In genomic region chr9:90842984-90843383, GRCh38 we compare ENCODE assay signal across 2 cellular contexts.
TF ChIP-seq lines count a peak whose summit lies in the region.

No MANE protein-coding gene starts in this region.

TF ChIP-seq in IMR-90, 13 proteins besides CTCF, POLR2A, EP300 and RAD21 (continued from another document):
- TF ChIP-seq ELK1 (IDR thresholded peaks at IDR 0.05; ENCODE audit: borderline replicate concordance, low read depth, low read length) (no peak), RFX5 (IDR thresholded peaks at IDR 0.05; ENCODE audit: low read depth, low read length) (no peak), SMC3 (IDR thresholded peaks at IDR 0.05; ENCODE audit: low read depth, low read length) (no peak), MAFK (IDR thresholded peaks at IDR 0.05; ENCODE audit: low read depth, low read length) (no peak), CHD1 (IDR thresholded peaks at IDR 0.05; ENCODE audit: low read depth, low read length) (no peak), BHLHE40 (IDR thresholded peaks at IDR 0.05; ENCODE audit: low read depth, low read length) (no peak), RCOR1 (IDR thresholded peaks at IDR 0.05; ENCODE audit: insufficient replicate concordance, low read length) (no peak), MAZ (IDR thresholded peaks at IDR 0.05; ENCODE audit: borderline replicate concordance, low read depth, low read length) (no peak), MXI1 (IDR thresholded peaks at IDR 0.05; ENCODE audit: borderline replicate concordance, low read depth, low read length) (no peak)
- TF ChIP-seq, protein P1, sequence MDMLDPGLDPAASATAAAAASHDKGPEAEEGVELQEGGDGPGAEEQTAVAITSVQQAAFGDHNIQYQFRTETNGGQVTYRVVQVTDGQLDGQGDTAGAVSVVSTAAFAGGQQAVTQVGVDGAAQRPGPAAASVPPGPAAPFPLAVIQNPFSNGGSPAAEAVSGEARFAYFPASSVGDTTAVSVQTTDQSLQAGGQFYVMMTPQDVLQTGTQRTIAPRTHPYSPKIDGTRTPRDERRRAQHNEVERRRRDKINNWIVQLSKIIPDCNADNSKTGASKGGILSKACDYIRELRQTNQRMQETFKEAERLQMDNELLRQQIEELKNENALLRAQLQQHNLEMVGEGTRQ (IDR thresholded peaks at IDR 0.05; ENCODE audit: low read depth, low read length) = no peak
TF ChIP-seq in IMR-90: peak in this region for 0.

TF ChIP-seq in SK-N-SH, 30 proteins besides CTCF, POLR2A, EP300 and RAD21:
- TF ChIP-seq, protein P2, sequence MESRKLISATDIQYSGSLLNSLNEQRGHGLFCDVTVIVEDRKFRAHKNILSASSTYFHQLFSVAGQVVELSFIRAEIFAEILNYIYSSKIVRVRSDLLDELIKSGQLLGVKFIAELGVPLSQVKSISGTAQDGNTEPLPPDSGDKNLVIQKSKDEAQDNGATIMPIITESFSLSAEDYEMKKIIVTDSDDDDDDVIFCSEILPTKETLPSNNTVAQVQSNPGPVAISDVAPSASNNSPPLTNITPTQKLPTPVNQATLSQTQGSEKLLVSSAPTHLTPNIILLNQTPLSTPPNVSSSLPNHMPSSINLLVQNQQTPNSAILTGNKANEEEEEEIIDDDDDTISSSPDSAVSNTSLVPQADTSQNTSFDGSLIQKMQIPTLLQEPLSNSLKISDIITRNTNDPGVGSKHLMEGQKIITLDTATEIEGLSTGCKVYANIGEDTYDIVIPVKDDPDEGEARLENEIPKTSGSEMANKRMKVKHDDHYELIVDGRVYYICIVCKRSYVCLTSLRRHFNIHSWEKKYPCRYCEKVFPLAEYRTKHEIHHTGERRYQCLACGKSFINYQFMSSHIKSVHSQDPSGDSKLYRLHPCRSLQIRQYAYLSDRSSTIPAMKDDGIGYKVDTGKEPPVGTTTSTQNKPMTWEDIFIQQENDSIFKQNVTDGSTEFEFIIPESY (IDR thresholded peaks at IDR 0.05; ENCODE audit: borderline replicate concordance, low read depth) = no peak
- TF ChIP-seq GABPA (IDR thresholded peaks at IDR 0.05; ENCODE audit: low read depth) (no peak), FOXM1 (IDR thresholded peaks at IDR 0.05; ENCODE audit: low read depth) (no peak), CHD2 (IDR thresholded peaks at IDR 0.05; ENCODE audit: low read length, partially characterized antibody) (no peak), FOSL2 (IDR thresholded peaks at IDR 0.05; ENCODE audit: borderline replicate concordance, low read depth) (no peak), RXRA (IDR thresholded peaks at IDR 0.05; ENCODE audit: borderline replicate concordance, low read depth) (no peak)
